In genomic region chr11:118359295-118359958, GRCh38 we compare ENCODE assay signal across 8 cellular contexts. TPM values are rescaled to one million over a fixed set of nuclear protein-coding genes. Genes with fewer than 3 reads are reported as not detected.
DNase-seq lines count a peak whose midpoint lies in the region; ATAC-seq and TF ChIP-seq lines count a peak whose summit lies in the region.

Gene UBE4A, plus strand, starts transcription at chr11:118359600. Its CDS starts 5,481 bp downstream, at chr11:118365081.

- no peaks in the 10 kb centered on the region for H3K27me3 Mint-ChIP-seq in activated naive CD4-positive, alpha-beta T cell treated with anti-CD3 and anti-CD28 coated beads for 36 hours (ENCODE audit: low read depth)

- TF ChIP-seq EP300 in gastroesophageal sphincter (IDR thresholded peaks at IDR 0.05) = no peak

- H3K9me3 ChIP-seq in ES-I3 (ENCODE audit: control insufficient read depth, insufficient read depth, low read length) (no peaks in the 10 kb centered on the region), gastroesophageal sphincter (no peaks in the 10 kb centered on the region), neutrophil (no peaks in the 10 kb centered on the region)

- H3K36me3 ChIP-seq in ES-I3 (ENCODE audit: insufficient read depth, low read length) (no peaks in the 10 kb centered on the region; the same call in 1 of the 2 replicates), gastroesophageal sphincter (peaks cover 0 to 4% of the 10 kb centered on the region in 2 donors), neutrophil (peaks cover 9% of the 10 kb centered on the region)

- H3K9ac ChIP-seq in ES-I3 (ENCODE audit: low read depth, low read length) = peak within 1 kb of the TSS; percentile 98

- peak within 1 kb of the TSS; percentile 99 for H3K4me3 Mint-ChIP-seq in activated naive CD4-positive, alpha-beta T cell treated with anti-CD3 and anti-CD28 coated beads for 36 hours

- H3K27ac Mint-ChIP-seq in activated naive CD4-positive, alpha-beta T cell treated with anti-CD3 and anti-CD28 coated beads for 36 hours = peak within 1 kb of the TSS; percentile 91

- peaks cover 52% of the 10 kb centered on the region for H3K4me1 Mint-ChIP-seq in activated naive CD4-positive, alpha-beta T cell treated with anti-CD3 and anti-CD28 coated beads for 36 hours (ENCODE audit: low read depth)

- ATAC-seq in gastroesophageal sphincter = peak; percentile 96

- peak in 1 of 2 donors; percentile 47 for TF ChIP-seq POLR2A in gastroesophageal sphincter (IDR thresholded peaks at IDR 0.05)

- DNase-seq in HCEC 1CT (peak; percentile 86), NAMALWA (ENCODE audit: low spot score) (peak; percentile 97), SK-N-DZ (ENCODE audit: low spot score) (peak; percentile 89), substantia nigra (lab: John Stamatoyannopoulos, UW) (peak; percentile 39 to 97 (median 89))
- peak; percentile 100 for DNase-seq in activated naive CD4-positive, alpha-beta T cell treated with anti-CD3 and anti-CD28 coated beads for 36 hours

- intact Hi-C loops in activated naive CD4-positive, alpha-beta T cell treated with anti-CD3 and anti-CD28 coated beads for 36 hours (cut with micrococcal nuclease) = loop anchor here (1.0 to 10.0 kb wide), 6 partner anchors 17 to 214 kb away; partner anchors contain the start of genes ARCN1, ATP5MG, CD3D and KMT2A

- H3K4me1 ChIP-seq in ES-I3 (ENCODE audit: insufficient read depth, low read length) = no peaks in the 10 kb centered on the region
- H3K4me1 ChIP-seq in gastroesophageal sphincter = peaks cover 0 to 24% (median 0%) of the 10 kb centered on the region in 3 donors
- peaks cover 13 to 19% of the 10 kb centered on the region in 2 experiments for H3K4me1 ChIP-seq in neutrophil (ENCODE audit: control insufficient read depth in 1 of 2, insufficient read depth in 1 of 2, low read depth in 1 of 2, low read length in 1 of 2)

- TF ChIP-seq CTCF in gastroesophageal sphincter (IDR thresholded peaks at IDR 0.05) (no peak), neutrophil (IDR thresholded peaks at IDR 0.05) (peak; percentile 28)

- H3K27ac ChIP-seq in gastroesophageal sphincter (peak within 1 kb of the TSS; percentile 26 to 69 (median 58)), neutrophil (peak within 1 kb of the TSS; percentile 82), substantia nigra (ENCODE audit: low read depth, low read length, poor library complexity, severe bottlenecking) (peak within 1 kb of the TSS; percentile 67)

- no peaks in the 10 kb centered on the region for H3K27me3 ChIP-seq in gastroesophageal sphincter
- peaks cover 16% of the 10 kb centered on the region for H3K27me3 ChIP-seq in neutrophil

- peaks cover 6% of the 10 kb centered on the region for H3K36me3 Mint-ChIP-seq in activated naive CD4-positive, alpha-beta T cell treated with anti-CD3 and anti-CD28 coated beads for 36 hours (ENCODE audit: low read depth)

- no peaks in the 10 kb centered on the region for H3K9me3 Mint-ChIP-seq in activated naive CD4-positive, alpha-beta T cell treated with anti-CD3 and anti-CD28 coated beads for 36 hours

- 10 to 24% methylated on average over 9 to 22 of the region's 33 CpGs for WGBS in gastroesophageal sphincter (ENCODE audit: low coverage in 1 of 2), 2 donors

- peak within 1 kb of the TSS; percentile 64 to 67 for H3K4me3 ChIP-seq in gastroesophageal sphincter
- peak within 1 kb of the TSS; percentile 76 to 88 for H3K4me3 ChIP-seq in neutrophil (ENCODE audit: low read depth in 1 of 2, low read length in 1 of 2)

- CTCF ChIA-PET in activated naive CD4-positive, alpha-beta T cell treated with anti-CD3 and anti-CD28 coated beads for 36 hours (lab: Charles Lee) = interaction anchor here (0.6 to 1.2 kb wide), 5 partner anchors 19 to 161 kb away, joined by 3 to 5 read pairs (median 4); no protein-coding TSS in a partner anchor

RNA-seq across cellular contexts. Expression of gene UBE4A, which starts in this region (rescaled TPM):
- 15.9 and 17.7 TPM in 2 replicates for polyA plus RNA-seq in SK-N-DZ (2014; cell fraction: cytosol; rRNA removed)
- 17.9 and 20.7 TPM in 2 replicates for polyA plus RNA-seq in SK-N-DZ (2014; cell fraction: nucleus; rRNA removed)
- total RNA-seq in activated naive CD4-positive, alpha-beta T cell treated with anti-CD3 and anti-CD28 coated beads for 36 hours = 10 to 100 TPM; 35.3 to 35.7 TPM
- total RNA-seq in gastroesophageal sphincter = 10 to 100 TPM; 37.3 to 44.6 (median 42.8) TPM

Comparison
In these comparisons a context has a peak if more than half of its experiments do, and no peak if none do; other contexts are left out.
1. Peak in every context shown above with its lines: DNase-seq, ATAC-seq, H3K4me3 ChIP-seq and H3K27ac ChIP-seq.